Comparison of ENCODE assay signal across 1 cellular context in the genomic region with DNA sequence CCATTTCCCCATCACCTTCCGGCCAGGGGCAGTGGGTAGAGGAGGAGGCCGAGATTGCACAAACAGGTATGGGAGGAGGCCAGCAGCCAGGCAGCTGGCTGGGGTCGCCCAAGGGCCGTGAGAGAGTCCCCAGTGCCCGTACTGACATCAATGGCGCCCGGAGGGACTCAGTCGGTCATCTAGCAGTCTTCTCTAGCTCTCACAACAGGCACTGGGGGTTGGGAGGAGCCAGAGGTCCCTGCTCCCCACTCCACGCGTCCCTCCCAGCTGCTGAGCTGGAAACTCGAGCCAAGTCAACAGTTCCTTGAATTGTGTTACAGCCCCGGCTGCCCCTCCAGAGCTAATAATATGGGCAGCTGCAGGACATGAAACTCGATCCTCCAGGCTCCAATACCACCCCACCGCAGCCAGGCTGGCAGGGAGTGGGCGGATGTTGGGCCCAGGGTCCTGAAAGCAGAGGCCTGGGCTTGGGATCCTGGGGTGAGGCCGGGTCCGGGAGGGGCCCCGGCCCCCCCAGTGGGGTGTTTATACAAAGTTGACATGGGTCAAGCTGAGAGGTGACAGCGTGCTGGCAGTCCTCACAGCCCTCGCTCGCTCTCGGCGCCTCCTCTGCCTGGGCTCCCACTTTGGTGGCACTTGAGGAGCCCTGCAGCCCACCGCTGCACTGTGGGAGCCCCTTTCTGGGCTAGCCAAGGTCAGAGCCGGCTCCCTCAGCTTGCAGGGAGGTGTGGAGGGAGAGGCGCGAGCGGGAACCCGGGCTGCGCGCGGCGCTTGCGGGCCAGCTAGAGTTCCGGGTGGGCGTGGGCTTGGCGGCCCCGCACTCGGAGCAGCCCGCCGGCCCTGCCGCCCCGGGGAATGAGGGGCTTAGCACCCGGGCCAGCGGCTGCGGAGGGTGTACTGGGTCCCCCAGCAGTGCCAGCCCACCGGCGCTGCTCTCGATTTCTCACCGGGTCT.
TF ChIP-seq lines count a peak whose summit lies in the region.

No MANE protein-coding gene starts in this region.

TF ChIP-seq in H1, 55 proteins besides CTCF, POLR2A, EP300 and RAD21:
- TF ChIP-seq RBBP5 (IDR thresholded peaks at IDR 0.05; ENCODE audit: borderline replicate concordance, low read depth, low read length) = 0 out of 2 replicates have a peak, but pooled peaks have one; percentile 38
- 0 out of 2 replicates have a peak, but pooled peaks have one; percentile 19 for TF ChIP-seq TAF1 (IDR thresholded peaks at IDR 0.05; ENCODE audit: low read depth, low read length)
TF ChIP-seq in H1: peak in this region for 2; not testable (repeated sequence) for 53.
